Comparison of ENCODE assay signal across 15 cellular contexts in genomic region chr13:106612688-106613087, GRCh38. TPM values are rescaled to one million over a fixed set of nuclear protein-coding genes. Genes with fewer than 3 reads are reported as not detected.
DNase-seq lines count a peak whose midpoint lies in the region; ATAC-seq, FAIRE-seq and TF ChIP-seq lines count a peak whose summit lies in the region.
"Had no signal": no experiment of that assay in that cellular context is flagged by ENCODE, and none has a peak within 500 bp of the region (broad histone marks: within the 10 kb centered on the region; RNA-seq: fewer than 3 reads in every experiment).

No MANE protein-coding gene starts in this region.

- no peaks in the 10 kb centered on the region for H3K36me3 ChIP-seq in liver (ENCODE audit: control insufficient read depth in 4 of 4, insufficient read depth in 3 of 4, low read depth in 1 of 4, low read length in 3 of 4)
- no peaks in the 10 kb centered on the region for H3K36me3 ChIP-seq in HepG2 (replicated peaks in 1 of 2; ENCODE audit: control insufficient read depth in 1 of 2, insufficient read depth in 2 of 2, low read length in 2 of 2)
- H3K36me3 ChIP-seq in mucosa of descending colon (ENCODE audit: low read depth) = no peaks in the 10 kb centered on the region
- no peaks in the 10 kb centered on the region for H3K36me3 ChIP-seq in aorta (ENCODE audit: control insufficient read depth in 1 of 2, insufficient read depth in 2 of 2, low read length in 1 of 2)
- H3K36me3 ChIP-seq: esophagus muscularis mucosa, vagina had no signal

- H3K4me1 Mint-ChIP-seq in activated CD4-positive, alpha-beta memory T cell treated with anti-CD3 and anti-CD28 coated beads, Interleukin-2, amount 10 ng/mL, durations not matched to agents 7 days and 5 days = no peaks in the 10 kb centered on the region

- H2AFZ ChIP-seq in HepG2 (ENCODE audit: low read length) = no peak overlapping the region

- BruUV-seq in HepG2 (replicated peaks; lab: Mats Ljungman, UMichigan) = no TSS peak

- H3K27ac ChIP-seq in liver (ENCODE audit: low read depth in 1 of 2, low read length in 2 of 2) = no peak overlapping the region
- H3K27ac ChIP-seq in HepG2 (ENCODE audit: extremely low read length, insufficient read depth, low read length) = no peak overlapping the region
- H3K27ac ChIP-seq in aorta (ENCODE audit: low read depth in 1 of 2, low read length in 2 of 2) = no peak overlapping the region
- H3K27ac ChIP-seq: esophagus muscularis mucosa, vagina had no signal

- TF ChIP-seq CTCF in liver (IDR thresholded peaks at IDR 0.05; ENCODE audit: low read depth, low read length, missing input control) = no peak
- no peak for TF ChIP-seq CTCF in HepG2 (CRISPR knock-in tag; IDR thresholded peaks at IDR 0.05)
- TF ChIP-seq CTCF in fibroblast of villous mesenchyme (IDR thresholded peaks at IDR 0.05; ENCODE audit: insufficient read depth, low read depth, low read length) = no peak
- TF ChIP-seq CTCF in mucosa of descending colon (IDR thresholded peaks at IDR 0.05) = no peak
- TF ChIP-seq CTCF in GM10266 (IDR thresholded peaks at IDR 0.05; ENCODE audit: control insufficient read depth, insufficient read depth, low read depth, missing control alignments) = no peak

- H3K36me3 Mint-ChIP-seq in activated CD4-positive, alpha-beta memory T cell treated with anti-CD3 and anti-CD28 coated beads, Interleukin-2, amount 10 ng/mL, durations not matched to agents 7 days and 5 days (ENCODE audit: low read depth) = no peaks in the 10 kb centered on the region
- H3K36me3 Mint-ChIP-seq: activated CD4-positive, alpha-beta memory T cell treated with anti-CD3 and anti-CD28 coated beads for 36 hours had no signal

- DNase-seq in HepG2 (ENCODE audit: low spot score) = no peak
- DNase-seq in fibroblast of villous mesenchyme (ENCODE audit: low read depth) = peak; percentile 58
- DNase-seq in mucosa of descending colon = peak in 2 of 3 donors; percentile 40 to 54
- peak; percentile 63 to 80 for DNase-seq in aorta
- DNase-seq in activated CD4-positive, alpha-beta memory T cell treated with anti-CD3 and anti-CD28 coated beads, Interleukin-2, amount 10 ng/mL, durations not matched to agents 7 days and 5 days = no peak
- DNase-seq in GM10266 (ENCODE audit: extremely low spot score) = no peak
- DNase-seq: activated CD4-positive, alpha-beta memory T cell treated with anti-CD3 and anti-CD28 coated beads for 36 hours; NCI-H510A; stimulated activated CD8-positive, alpha-beta memory T cell treated with anti-CD3 and anti-CD28 coated beads, Interleukin-4, amount 100 ng/mL, for 48 hours; T1000 had no signal

- CTCF ChIA-PET in HepG2 (lab: Yijun Ruan, JAX; ENCODE audit: low intra/inter-chr PET ratio, low total read pairs) = no interaction called here
- CTCF ChIA-PET in activated CD4-positive, alpha-beta memory T cell treated with anti-CD3 and anti-CD28 coated beads, Interleukin-2, amount 10 ng/mL, durations not matched to agents 7 days and 5 days (lab: Charles Lee) = no interaction called here

- H3K4me1 ChIP-seq in liver (ENCODE audit: control insufficient read depth in 4 of 4, insufficient read depth in 4 of 4, low read length in 3 of 4) (no peaks in the 10 kb centered on the region), HepG2 (ENCODE audit: insufficient read depth, low read length) (no peaks in the 10 kb centered on the region), mucosa of descending colon (ENCODE audit: low read depth) (no peaks in the 10 kb centered on the region), aorta (ENCODE audit: control insufficient read depth in 1 of 2, insufficient read depth in 2 of 2, low read length in 2 of 2) (no peaks in the 10 kb centered on the region)
- H3K4me1 ChIP-seq: esophagus muscularis mucosa, vagina had no signal

- H3K27me3 ChIP-seq in liver (ENCODE audit: control insufficient read depth in 4 of 4, insufficient read depth in 4 of 4, low read length in 3 of 4) = no peaks in the 10 kb centered on the region
- H3K27me3 ChIP-seq in HepG2 (ENCODE audit: control insufficient read depth in 1 of 2, insufficient read depth in 2 of 2, low read length in 2 of 2) = no peaks in the 10 kb centered on the region
- H3K27me3 ChIP-seq in aorta (ENCODE audit: control insufficient read depth in 1 of 2, insufficient read depth in 2 of 2, low read length in 1 of 2) = no peaks in the 10 kb centered on the region
- H3K27me3 ChIP-seq: esophagus muscularis mucosa, vagina had no signal

- in situ Hi-C loops in HepG2 (cut with HindIII; ENCODE audit: extremely low pct_ligation_motif_present, low pct_unique_long_range_greater_than_20kb) = no loop called here

- POLR2A ChIA-PET in HepG2 (lab: Yijun Ruan, JAX) = no interaction called here
- POLR2A ChIA-PET in activated CD4-positive, alpha-beta memory T cell treated with anti-CD3 and anti-CD28 coated beads, Interleukin-2, amount 10 ng/mL, durations not matched to agents 7 days and 5 days (lab: Charles Lee) = no interaction called here

- TF ChIP-seq POLR2A in HepG2 (IDR thresholded peaks at IDR 0.05; ENCODE audit: insufficient read depth in 1 of 2, low read depth in 2 of 2, low read length in 2 of 2) = no peak

- peaks cover 7% of the 10 kb centered on the region for H3K27me3 Mint-ChIP-seq in activated CD4-positive, alpha-beta memory T cell treated with anti-CD3 and anti-CD28 coated beads, Interleukin-2, amount 10 ng/mL, durations not matched to agents 7 days and 5 days

- no peak overlapping the region for H3K4me3 Mint-ChIP-seq in activated CD4-positive, alpha-beta memory T cell treated with anti-CD3 and anti-CD28 coated beads, Interleukin-2, amount 10 ng/mL, durations not matched to agents 7 days and 5 days
- H3K4me3 Mint-ChIP-seq: activated CD4-positive, alpha-beta memory T cell treated with anti-CD3 and anti-CD28 coated beads for 36 hours had no signal

- intact Hi-C loops in HepG2 (cut with micrococcal nuclease; ENCODE audit: unreplicated experiment) (no loop called here), mucosa of descending colon (cut with DNase I, micrococcal nuclease) (no loop called here), aorta (cut with DNase I) (loop anchor here in 1 of 2 donors (10.0 kb wide), 1 partner anchor 512 kb away; no protein-coding TSS in a partner anchor)

- 11% methylated on average over 1 of the region's 1 CpG for WGBS in liver
- 0% methylated on average over 1 of the region's 1 CpG for WGBS in HepG2 (ENCODE audit: low lambda C conversion rate)
- 18 to 22% methylated on average over 1 of the region's 1 CpG for whole genome bisulfite sequencing in aorta, 2 donors

- no peak overlapping the region for H3K4me2 ChIP-seq in HepG2 (ENCODE audit: low read depth, low read length)

- H4K20me1 ChIP-seq in HepG2 (ENCODE audit: insufficient read depth, low read length) = no peaks in the 10 kb centered on the region

- no peak overlapping the region for H3K27ac Mint-ChIP-seq in activated CD4-positive, alpha-beta memory T cell treated with anti-CD3 and anti-CD28 coated beads, Interleukin-2, amount 10 ng/mL, durations not matched to agents 7 days and 5 days
- H3K27ac Mint-ChIP-seq: activated CD4-positive, alpha-beta memory T cell treated with anti-CD3 and anti-CD28 coated beads for 36 hours had no signal

- FAIRE-seq in HepG2 (lab: Jason Lieb, UNC) = no peak
- FAIRE-seq: islet of Langerhans had no signal

- no peaks in the 10 kb centered on the region for H3K79me2 ChIP-seq in HepG2 (ENCODE audit: insufficient read depth, low read length)

- no peak overlapping the region for H3K4me3 ChIP-seq in liver (ENCODE audit: low read depth in 1 of 3, low read length in 3 of 3)
- H3K4me3 ChIP-seq in HepG2 (replicated peaks in 1 of 3; ENCODE audit: insufficient read depth in 1 of 3, low read depth in 2 of 3, low read length in 3 of 3) = no peak overlapping the region
- no peak overlapping the region for H3K4me3 ChIP-seq in fibroblast of villous mesenchyme (ENCODE audit: low read depth, low read length)
- H3K4me3 ChIP-seq in mucosa of descending colon = no peak overlapping the region
- H3K4me3 ChIP-seq in aorta (ENCODE audit: low read length in 2 of 2) = no peak overlapping the region
- H3K4me3 ChIP-seq: esophagus muscularis mucosa, vagina had no signal

- H3K9me3 Mint-ChIP-seq in activated CD4-positive, alpha-beta memory T cell treated with anti-CD3 and anti-CD28 coated beads, Interleukin-2, amount 10 ng/mL, durations not matched to agents 7 days and 5 days = no peaks in the 10 kb centered on the region
- H3K9me3 Mint-ChIP-seq: activated CD4-positive, alpha-beta memory T cell treated with anti-CD3 and anti-CD28 coated beads for 36 hours had no signal

- peak in 1 of 2 donors; percentile 27 for TF ChIP-seq RAD21 in liver (IDR thresholded peaks at IDR 0.05)
- no peak for TF ChIP-seq RAD21 in HepG2 (CRISPR knock-in tag; IDR thresholded peaks at IDR 0.05)

- TF ChIP-seq EP300 in HepG2 (IDR thresholded peaks at IDR 0.05; ENCODE audit: low read depth in 2 of 2, low read length in 2 of 2) = no peak
- TF ChIP-seq EP300 in HepG2 (CRISPR knock-in tag; IDR thresholded peaks at IDR 0.05; ENCODE audit: borderline replicate concordance) = no peak

- H3K9me3 ChIP-seq in liver (ENCODE audit: control insufficient read depth in 4 of 4, low read length in 3 of 4) (no peaks in the 10 kb centered on the region), HepG2 (ENCODE audit: low read length) (no peaks in the 10 kb centered on the region), mucosa of descending colon (no peaks in the 10 kb centered on the region), aorta (ENCODE audit: control insufficient read depth, low read length) (no peaks in the 10 kb centered on the region)
- H3K9me3 ChIP-seq: esophagus muscularis mucosa, vagina had no signal

- H3K9ac ChIP-seq in liver (ENCODE audit: low read depth in 1 of 2, low read length in 2 of 2) = no peak overlapping the region
- no peak overlapping the region for H3K9ac ChIP-seq in HepG2 (ENCODE audit: insufficient read depth, low read depth, low read length)

- ATAC-seq in HepG2 (no peak), mucosa of descending colon (no peak), aorta (ENCODE audit: low FRiP score) (peak; percentile 52), HG02884 (IDR thresholded peaks at IDR 0.05; ENCODE audit: unreplicated experiment) (no peak)

RNA-seq across cellular contexts. Expression of gene ARGLU1, which starts 44.8 kb away (rescaled TPM):
- 10 to 100 TPM; 21.4 to 38.8 TPM for total RNA-seq in liver
- 10 to 100 TPM; 16.7 to 50.8 TPM for polyA plus RNA-seq in liver
- 27.2 and 47.1 TPM in 2 replicates for total RNA-seq in HepG2 (2016; rRNA removed; fragmentation: Illumina TruSeq; extraction: Trizol)
- 11.8 and 17.4 TPM in 2 replicates for total RNA-seq in HepG2 (2016; cell fraction: cytosol; rRNA removed; fragmentation: Illumina TruSeq; extraction: Trizol; ENCODE audit: low read depth)
- 25.5 and 51.3 TPM in 2 replicates for total RNA-seq in HepG2 (2016; cell fraction: insoluble cytoplasmic fraction; rRNA removed; fragmentation: Illumina TruSeq; extraction: Trizol)
- total RNA-seq in HepG2 (2016; cell fraction: membrane; rRNA removed; fragmentation: Illumina TruSeq; extraction: Trizol) = 9.4 and 9.9 TPM in 2 replicates
- total RNA-seq in HepG2 (2016; cell fraction: nucleus; rRNA removed; fragmentation: Illumina TruSeq; extraction: Trizol) = 100 and 117 TPM in 2 replicates
- 70.6 and 81.6 TPM in 2 replicates for polyA plus RNA-seq in HepG2 (2011; rRNA removed)
- polyA plus RNA-seq in HepG2 (2011; cell fraction: cytosol; rRNA removed) = 10.8 and 12.2 TPM in 2 replicates
- polyA plus RNA-seq in HepG2 (2011; cell fraction: nucleus; rRNA removed) = 336 and 397 TPM in 2 replicates
- polyA plus RNA-seq in HepG2 (2012) = 62.3 and 76.1 TPM in 2 replicates
- polyA plus RNA-seq in HepG2 (2016; cell fraction: cytosol; fragmentation: Illumina TruSeq; extraction: Trizol; ENCODE audit: low read depth) = 1.0 and 1.9 TPM in 2 replicates
- 50.3 and 50.9 TPM in 2 replicates for polyA plus RNA-seq in HepG2 (2016; cell fraction: insoluble cytoplasmic fraction; fragmentation: Illumina TruSeq; extraction: Trizol; ENCODE audit: low read depth)
- polyA plus RNA-seq in HepG2 (2016; cell fraction: membrane; fragmentation: Illumina TruSeq; extraction: Trizol; ENCODE audit: low read depth) = 3.7 and 3.8 TPM in 2 replicates
- polyA plus RNA-seq in HepG2 (2016; cell fraction: nucleus; fragmentation: Illumina TruSeq; extraction: Trizol; ENCODE audit: insufficient read depth, low read depth) = 268 and 280 TPM in 2 replicates
- polyA minus RNA-seq in HepG2 (2011; rRNA and poly(A)+ RNA removed; ENCODE audit: low replicate concordance) = 8.6 and 10.0 TPM in 2 replicates
- 4.7 and 5.7 TPM in 2 replicates for polyA minus RNA-seq in HepG2 (2011; cell fraction: cytosol; rRNA and poly(A)+ RNA removed)
- 125 and 143 TPM in 2 replicates for polyA minus RNA-seq in HepG2 (2011; cell fraction: nucleus; rRNA and poly(A)+ RNA removed)
- total RNA-seq in fibroblast of villous mesenchyme = 44.1 and 51.0 TPM in 2 replicates
- 10 to 100 TPM; 71.7 to 88.5 (median 84.8) TPM for total RNA-seq in mucosa of descending colon
- total RNA-seq in aorta = 100 to 1,000 TPM; 108 to 142 TPM
- polyA plus RNA-seq in aorta = 100 to 1,000 TPM in 1 of 2 donors, 10 to 100 TPM in 1; 23.2 to 178 TPM
- 100 to 1,000 TPM; 112 to 113 TPM for total RNA-seq in activated CD4-positive, alpha-beta memory T cell treated with anti-CD3 and anti-CD28 coated beads, Interleukin-2, amount 10 ng/mL, durations not matched to agents 7 days and 5 days

Comparison
In these comparisons a context has a peak if more than half of its experiments do, and no peak if none do; other contexts are left out.
1. DNase-seq: peak in fibroblast of villous mesenchyme (single experiment), mucosa of descending colon (2 of 3) and aorta (2 of 2); none in HepG2 (single experiment), activated CD4-positive, alpha-beta memory T cell treated with anti-CD3 and anti-CD28 coated beads, Interleukin-2, amount 10 ng/mL, durations not matched to agents 7 days and 5 days (single experiment) and GM10266 (single experiment).